20 cellular contexts compared by ENCODE assay signal in genomic region chr17:19337712-19338023, GRCh38. TPM values are rescaled to one million over a fixed set of nuclear protein-coding genes. Genes with fewer than 3 reads are reported as not detected.
DNase-seq lines count a peak whose midpoint lies in the region; ATAC-seq and TF ChIP-seq lines count a peak whose summit lies in the region.
"Had no signal": no experiment of that assay in that cellular context is flagged by ENCODE, and none has a peak within 500 bp of the region (broad histone marks: within the 10 kb centered on the region; RNA-seq: fewer than 3 reads in every experiment).

No MANE protein-coding gene starts in this region.

- ATAC-seq in heart right ventricle (peak in 6 of 8 donors; percentile 3 to 48 (median 7)), GM18505 (IDR thresholded peaks at IDR 0.05; ENCODE audit: unreplicated experiment) (no peak), HG02885 (IDR thresholded peaks at IDR 0.05; ENCODE audit: poor library complexity, unreplicated experiment) (no peak)

- H3K27ac ChIP-seq in heart right ventricle, result peak overlapping the region in 7 of 10 donors; percentile 19 to 31 (median 26)
- H3K27ac ChIP-seq: colonic mucosa, lower lobe of right lung, SJCRH30, stomach had no signal

- H3K9me3 ChIP-seq in adipocyte (ENCODE audit: control insufficient read depth, low read length), result no peaks in the 10 kb centered on the region
- no peaks in the 10 kb centered on the region for H3K9me3 ChIP-seq in heart right ventricle
- H3K9me3 ChIP-seq: A549, BE2C, colonic mucosa, lower lobe of right lung, SJCRH30, stomach, upper lobe of left lung had no signal

- H3K4me1 Mint-ChIP-seq in nephron progenitor cell, result peaks cover 59% of the 10 kb centered on the region

- H3K27me3 Mint-ChIP-seq in nephron progenitor cell (ENCODE audit: low read depth, poor library complexity), result peaks cover 4% of the 10 kb centered on the region

- intact Hi-C loops in heart right ventricle (cut with DNase I), result no loop called here

- H3K4me1 ChIP-seq in adipocyte (ENCODE audit: control insufficient read depth, insufficient read depth, low read length) (peaks cover 47% of the 10 kb centered on the region), heart right ventricle (peaks cover 0 to 31% (median 20%) of the 10 kb centered on the region in 9 donors)
- H3K4me1 ChIP-seq: BE2C, colonic mucosa had no signal

- H3K36me3 Mint-ChIP-seq in nephron progenitor cell (ENCODE audit: low read depth), result peaks cover 6% of the 10 kb centered on the region

- H3K36me3 ChIP-seq in adipocyte (ENCODE audit: control insufficient read depth, insufficient read depth, low read length, severe bottlenecking) (peaks cover 19% of the 10 kb centered on the region), heart right ventricle (peaks cover 0 to 29% (median 0%) of the 10 kb centered on the region in 9 donors)
- H3K36me3 ChIP-seq: BE2C, colonic mucosa, SJCRH30 had no signal

- H3K9me3 Mint-ChIP-seq in nephron progenitor cell, result no peaks in the 10 kb centered on the region
- H3K9me3 Mint-ChIP-seq: activated T-cell treated with anti-CD3 and anti-CD28 coated beads, Interleukin-2, amount 50 U/mL, for 72 hours; T-helper 1 cell treated with Interleukin-12 subunit alpha and Interleukin-12 subunit beta and Interleukin-4 antibody, amounts not matched to agents 30 μg/mL and 1 μg/mL, for 36 hours had no signal

- no peak overlapping the region for H3K4me3 Mint-ChIP-seq in nephron progenitor cell
- H3K4me3 Mint-ChIP-seq: activated T-cell treated with anti-CD3 and anti-CD28 coated beads, Interleukin-2, amount 50 U/mL, for 72 hours; T-helper 1 cell treated with Interleukin-12 subunit alpha and Interleukin-12 subunit beta and Interleukin-4 antibody, amounts not matched to agents 30 μg/mL and 1 μg/mL, for 36 hours had no signal

- H3K27ac Mint-ChIP-seq in nephron progenitor cell, result peak overlapping the region; percentile 20
- H3K27ac Mint-ChIP-seq: activated T-cell treated with anti-CD3 and anti-CD28 coated beads, Interleukin-2, amount 50 U/mL, for 72 hours; T-helper 1 cell treated with Interleukin-12 subunit alpha and Interleukin-12 subunit beta and Interleukin-4 antibody, amounts not matched to agents 30 μg/mL and 1 μg/mL, for 36 hours had no signal

- TF ChIP-seq POLR2A in GM18505 (IDR thresholded peaks at IDR 0.05; ENCODE audit: borderline replicate concordance, extremely low read depth, insufficient read depth, insufficient read length), result no peak

- peak overlapping the region; percentile 53 for H3K9ac ChIP-seq in adipocyte (ENCODE audit: low read length)

- H3K4me3 ChIP-seq in adipocyte (ENCODE audit: low read length), result no peak overlapping the region
- no peak overlapping the region for H3K4me3 ChIP-seq in heart right ventricle
- H3K4me3 ChIP-seq: A549, colonic mucosa, lower lobe of right lung, SJCRH30, stomach, upper lobe of left lung had no signal

- 56 to 58% methylated on average over 2 of the region's 2 CpGs for WGBS in heart right ventricle, 2 donors

- TF ChIP-seq CTCF in heart right ventricle (IDR thresholded peaks at IDR 0.05) (no peak), nephron progenitor cell (IDR thresholded peaks at IDR 0.05) (no peak)

- no peaks in the 10 kb centered on the region for H3K27me3 ChIP-seq in adipocyte (replicated peaks; ENCODE audit: control insufficient read depth, insufficient read depth, low read length)
- H3K27me3 ChIP-seq in heart right ventricle, result peaks cover 0 to 11% (median 0%) of the 10 kb centered on the region in 7 donors
- H3K27me3 ChIP-seq: BE2C, colonic mucosa, SJCRH30, stomach, upper lobe of left lung had no signal

- DNase-seq in Ammon's horn (ENCODE audit: low spot score), result peak; percentile 3
- DNase-seq in adipocyte (ENCODE audit: low read depth), result no peak
- no peak for DNase-seq in heart right ventricle
- DNase-seq in nephron progenitor cell, result no peak
- DNase-seq in OCI-M2 (lab: John Stamatoyannopoulos, UW; ENCODE audit: unreplicated experiment), result no peak
- no peak for DNase-seq in NCI-H1930 (lab: John Stamatoyannopoulos, UW)
- DNase-seq: KG1 had no signal

RNA-seq across cellular contexts. Expression of gene B9D1, which starts 24.9 kb away (rescaled TPM):
- total RNA-seq in heart right ventricle, result 10 to 100 TPM in 5 of 10 donors, 1 to 10 TPM in 5; 5.3 to 18.8 (median 10.4) TPM
- polyA plus RNA-seq in heart right ventricle, result 10 to 100 TPM in 1 of 2 donors, 1 to 10 TPM in 1; 9.4 to 11.6 TPM

RNA-seq across cellular contexts. Expression of gene MAPK7, which starts 40.6 kb away (rescaled TPM):
- total RNA-seq in heart right ventricle, result 10 to 100 TPM in 6 of 10 donors, 1 to 10 TPM in 4; 7.3 to 16.6 (median 11.4) TPM
- polyA plus RNA-seq in heart right ventricle, result 10 to 100 TPM in 1 of 2 donors, 1 to 10 TPM in 1; 9.1 to 12.3 TPM

RNA-seq across cellular contexts. Expression of gene MFAP4, which starts 49.3 kb away (rescaled TPM):
- 100 to 1,000 TPM in 1 of 10 donors, 10 to 100 TPM in 9; 15.4 to 101 (median 41.6) TPM for total RNA-seq in heart right ventricle
- 10 to 100 TPM; 27.5 to 44.7 TPM for polyA plus RNA-seq in heart right ventricle
- total RNA-seq: activated CD8-positive, alpha-beta memory T cell treated with anti-CD3 and anti-CD28 coated beads for 36 hours; HT1080 had no signal

Comparison
In these comparisons a context has a peak if more than half of its experiments do, and no peak if none do; other contexts are left out.
1. ATAC-seq: peak in heart right ventricle (6 of 8); none in GM18505 (single experiment) and HG02885 (single experiment).